Comparison of ENCODE assay signal across 15 cellular contexts in the genomic region with DNA sequence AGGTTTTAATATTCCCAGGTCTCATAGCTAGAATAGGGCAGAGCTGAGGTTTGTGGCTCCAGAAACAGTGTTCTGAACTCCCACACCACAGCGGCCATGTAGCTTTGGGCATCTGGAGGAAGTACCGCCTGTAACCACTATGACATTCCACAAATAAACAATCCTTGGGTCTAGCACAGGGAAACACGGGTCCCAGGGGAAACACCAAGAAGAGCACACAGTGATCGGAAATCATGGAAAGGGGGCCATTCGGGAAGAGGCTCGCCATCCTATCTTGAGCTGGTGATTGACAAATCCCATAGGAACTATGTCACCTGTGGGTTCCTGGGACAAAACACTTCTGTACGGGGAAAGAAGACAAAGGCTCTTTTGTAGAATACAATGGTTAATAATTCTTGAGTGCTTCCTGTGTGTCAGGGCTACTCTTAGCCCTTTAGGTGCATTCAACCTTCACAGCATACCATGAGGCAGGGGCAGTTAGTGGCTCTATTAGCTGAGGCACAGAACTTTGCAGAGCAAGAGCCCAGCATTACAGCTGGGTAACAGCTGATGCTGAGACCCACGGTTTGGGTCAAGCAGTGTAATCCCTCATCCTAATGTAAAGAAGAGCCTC.
DNase-seq lines count a peak whose midpoint lies in the region; ATAC-seq, FAIRE-seq and TF ChIP-seq lines count a peak whose summit lies in the region.
"Had no signal": no experiment of that assay in that cellular context is flagged by ENCODE, and none has a peak within 500 bp of the region (broad histone marks: within the 10 kb centered on the region; RNA-seq: fewer than 3 reads in every experiment).

No MANE protein-coding gene starts in this region.

- no peak overlapping the region for H3K9ac ChIP-seq in GM12878 (ENCODE audit: control insufficient read depth, insufficient read depth, low read length)

- H3K4me3 ChIP-seq in GM12878 (no peak overlapping the region), dorsolateral prefrontal cortex (no peak overlapping the region)
- H3K4me3 ChIP-seq: upper lobe of left lung had no signal

- no peaks in the 10 kb centered on the region for H3K9me3 ChIP-seq in GM12878 (replicated peaks; ENCODE audit: control insufficient read depth, insufficient read depth, low read length)
- H3K9me3 ChIP-seq: upper lobe of left lung had no signal

- BruUV-seq in GM12878 (replicated peaks; lab: Mats Ljungman, UMichigan) = no TSS peak

- TF ChIP-seq CTCF in GM12878 (IDR thresholded peaks at IDR 0.05 in 2 of 3, conservative IDR thresholded peaks at IDR 0.05 in 1 of 3; ENCODE audit: control insufficient read depth in 2 of 3, extremely low read depth in 1 of 3, insufficient read depth in 1 of 3, low read depth in 3 of 3, low read length in 3 of 3) (no peak), dorsolateral prefrontal cortex (IDR thresholded peaks at IDR 0.05 in 54 of 56, conservative IDR thresholded peaks at IDR 0.05 in 2 of 56; ENCODE audit: low read depth in 1 of 56, partially characterized antibody in 56 of 56) (peak in 2 of 56 donors; percentile 12)

- no peak overlapping the region for H2AFZ ChIP-seq in GM12878 (ENCODE audit: control insufficient read depth, low read depth, low read length)

- FAIRE-seq in GM12878 (lab: Jason Lieb, UNC) = no peak
- FAIRE-seq: G401.6, small intestine had no signal

- SMC1A ChIA-PET in GM12878 (lab: Charles Lee; ENCODE audit: uncharacterized antibody, unreplicated experiment) = interaction anchor here (0.9 to 5.0 kb wide), 8 partner anchors 8 to 142 kb away, joined by 3 to 43 read pairs (median 4); no protein-coding TSS in a partner anchor

- H3K27ac ChIP-seq in GM12878 (ENCODE audit: control insufficient read depth, insufficient read depth) = no peak overlapping the region
- H3K27ac ChIP-seq in dorsolateral prefrontal cortex = no peak overlapping the region
- H3K27ac ChIP-seq: upper lobe of left lung had no signal

- RAD21 ChIA-PET in GM12878 (lab: Charles Lee; ENCODE audit: unreplicated experiment) = interaction anchor here (1.5 to 12.4 kb wide), 2 partner anchors 8 to 15 kb away, joined by 4 to 136 read pairs; no protein-coding TSS in a partner anchor

- 38% methylated on average over 8 of the region's 8 CpGs for WGBS in GM12878 (ENCODE audit: insufficient coverage, insufficient replicate concordance, low lambda C conversion rate, missing lambda C conversion rate)

- no peak overlapping the region for H3K4me2 ChIP-seq in GM12878 (ENCODE audit: control insufficient read depth, insufficient read depth)

- H3K4me1 ChIP-seq in GM12878 (ENCODE audit: control insufficient read depth, insufficient read depth, low read length) = peaks cover 15% of the 10 kb centered on the region
- H3K4me1 ChIP-seq: upper lobe of left lung had no signal

- CTCF ChIA-PET in GM12878 (lab: Yijun Ruan, JAX) = interaction anchor here (0.7 to 17.6 kb wide), 7 partner anchors 9 to 144 kb away, joined by 3 to 215 read pairs (median 3); no protein-coding TSS in a partner anchor

- peak; percentile 47 for ATAC-seq in GM21390 (IDR thresholded peaks at IDR 0.05; ENCODE audit: unreplicated experiment)
- peak; percentile 61 for ATAC-seq in HG03139 (IDR thresholded peaks at IDR 0.05; ENCODE audit: unreplicated experiment)
- peak; percentile 56 for ATAC-seq in GM12878
- no peak for ATAC-seq in esophagus mucosa

- no peak for TF ChIP-seq EP300 in GM12878 (IDR thresholded peaks at IDR 0.05; ENCODE audit: borderline replicate concordance in 1 of 2, control insufficient read depth in 1 of 2, low read depth in 2 of 2, low read length in 2 of 2)

- in situ Hi-C loops in GM12878 (cut with MboI) = loop anchor here (10.0 kb wide), 1 partner anchor 470 kb away; no protein-coding TSS in a partner anchor

- H3K36me3 ChIP-seq in GM12878 (ENCODE audit: control insufficient read depth in 2 of 2, insufficient read depth in 2 of 2, low read length in 1 of 2) = no peaks in the 10 kb centered on the region
- H3K36me3 ChIP-seq: upper lobe of left lung had no signal

- intact Hi-C loops in GM12878 (cut with micrococcal nuclease; ENCODE audit: unreplicated experiment) = no loop called here
- intact Hi-C loops in dorsolateral prefrontal cortex (cut with DNase I) = no loop called here

- H4K20me1 ChIP-seq in GM12878 (ENCODE audit: control insufficient read depth, insufficient read depth) = no peaks in the 10 kb centered on the region

- H3K79me2 ChIP-seq in GM12878 (ENCODE audit: control insufficient read depth, insufficient read depth, low read length) = no peaks in the 10 kb centered on the region

- TF ChIP-seq POLR2A in GM12878 (IDR thresholded peaks at IDR 0.05; ENCODE audit: low read depth, low read length) = no peak

- POLR2A ChIA-PET in GM12878 (lab: Charles Lee) = no interaction called here

- DNase-seq in ELR (ENCODE audit: low read depth) = peak; percentile 16
- DNase-seq in GM12878 (ENCODE audit: low read depth, low spot score) = no peak
- no peak for DNase-seq in NCI-H1092 treated with DMSO at 0.1 percent for 48 hours (lab: John Stamatoyannopoulos, UW)
- DNase-seq in dorsolateral prefrontal cortex = no peak
- DNase-seq in CD1c-positive myeloid dendritic cell (ENCODE audit: extremely low spot score) = no peak
- DNase-seq: activated naive CD8-positive, alpha-beta T cell treated with anti-CD3 and anti-CD28 coated beads, Interleukin-2, amount 10 ng/mL, durations not matched to agents 7 days and 5 days; foreskin melanocyte; Karpas-422; NCI-H2081 treated with DMSO at 0.1 percent for 48 hours; small intestine; upper lobe of left lung had no signal

- H3K27me3 ChIP-seq in GM12878 (replicated peaks in 1 of 2; ENCODE audit: control insufficient read depth in 2 of 2, insufficient read depth in 2 of 2, low read length in 1 of 2) (no peaks in the 10 kb centered on the region), dorsolateral prefrontal cortex (no peaks in the 10 kb centered on the region)
- H3K27me3 ChIP-seq: upper lobe of left lung had no signal

- no peak for TF ChIP-seq RAD21 in GM12878 (IDR thresholded peaks at IDR 0.05; ENCODE audit: insufficient read depth, low read depth, low read length)

TF ChIP-seq in GM12878, 131 proteins besides CTCF, POLR2A, EP300 and RAD21 (continues in another document):
- TF ChIP-seq, protein P1, sequence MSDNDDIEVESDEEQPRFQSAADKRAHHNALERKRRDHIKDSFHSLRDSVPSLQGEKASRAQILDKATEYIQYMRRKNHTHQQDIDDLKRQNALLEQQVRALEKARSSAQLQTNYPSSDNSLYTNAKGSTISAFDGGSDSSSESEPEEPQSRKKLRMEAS (IDR thresholded peaks at IDR 0.05; ENCODE audit: low read depth, low read length) = no peak
- no peak for TF ChIP-seq SIN3A (IDR thresholded peaks at IDR 0.05; ENCODE audit: low read depth, low read length)
- TF ChIP-seq SMC3 (IDR thresholded peaks at IDR 0.05; ENCODE audit: borderline replicate concordance, low read length) = no peak
- TF ChIP-seq, protein P2, sequence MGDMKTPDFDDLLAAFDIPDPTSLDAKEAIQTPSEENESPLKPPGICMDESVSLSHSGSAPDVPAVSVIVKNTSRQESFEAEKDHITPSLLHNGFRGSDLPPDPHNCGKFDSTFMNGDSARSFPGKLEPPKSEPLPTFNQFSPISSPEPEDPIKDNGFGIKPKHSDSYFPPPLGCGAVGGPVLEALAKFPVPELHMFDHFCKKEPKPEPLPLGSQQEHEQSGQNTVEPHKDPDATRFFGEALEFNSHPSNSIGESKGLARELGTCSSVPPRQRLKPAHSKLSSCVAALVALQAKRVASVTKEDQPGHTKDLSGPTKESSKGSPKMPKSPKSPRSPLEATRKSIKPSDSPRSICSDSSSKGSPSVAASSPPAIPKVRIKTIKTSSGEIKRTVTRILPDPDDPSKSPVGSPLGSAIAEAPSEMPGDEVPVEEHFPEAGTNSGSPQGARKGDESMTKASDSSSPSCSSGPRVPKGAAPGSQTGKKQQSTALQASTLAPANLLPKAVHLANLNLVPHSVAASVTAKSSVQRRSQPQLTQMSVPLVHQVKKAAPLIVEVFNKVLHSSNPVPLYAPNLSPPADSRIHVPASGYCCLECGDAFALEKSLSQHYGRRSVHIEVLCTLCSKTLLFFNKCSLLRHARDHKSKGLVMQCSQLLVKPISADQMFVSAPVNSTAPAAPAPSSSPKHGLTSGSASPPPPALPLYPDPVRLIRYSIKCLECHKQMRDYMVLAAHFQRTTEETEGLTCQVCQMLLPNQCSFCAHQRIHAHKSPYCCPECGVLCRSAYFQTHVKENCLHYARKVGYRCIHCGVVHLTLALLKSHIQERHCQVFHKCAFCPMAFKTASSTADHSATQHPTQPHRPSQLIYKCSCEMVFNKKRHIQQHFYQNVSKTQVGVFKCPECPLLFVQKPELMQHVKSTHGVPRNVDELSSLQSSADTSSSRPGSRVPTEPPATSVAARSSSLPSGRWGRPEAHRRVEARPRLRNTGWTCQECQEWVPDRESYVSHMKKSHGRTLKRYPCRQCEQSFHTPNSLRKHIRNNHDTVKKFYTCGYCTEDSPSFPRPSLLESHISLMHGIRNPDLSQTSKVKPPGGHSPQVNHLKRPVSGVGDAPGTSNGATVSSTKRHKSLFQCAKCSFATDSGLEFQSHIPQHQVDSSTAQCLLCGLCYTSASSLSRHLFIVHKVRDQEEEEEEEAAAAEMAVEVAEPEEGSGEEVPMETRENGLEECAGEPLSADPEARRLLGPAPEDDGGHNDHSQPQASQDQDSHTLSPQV (IDR thresholded peaks at IDR 0.05) = no peak
- no peak for TF ChIP-seq PAX8 (IDR thresholded peaks at IDR 0.05)
